9 cellular contexts compared by ENCODE assay signal in genomic region chr7:155860840-155861479, GRCh38. TPM values are rescaled to one million over a fixed set of nuclear protein-coding genes. Genes with fewer than 3 reads are reported as not detected.
DNase-seq lines count a peak whose midpoint lies in the region; ATAC-seq and TF ChIP-seq lines count a peak whose summit lies in the region.
"Had no signal": no experiment of that assay in that cellular context is flagged by ENCODE, and none has a peak within 500 bp of the region (broad histone marks: within the 10 kb centered on the region; RNA-seq: fewer than 3 reads in every experiment).

No MANE protein-coding gene starts in this region.

- H4K20me1 ChIP-seq in MM.1S (ENCODE audit: insufficient read depth, low read length) (no peaks in the 10 kb centered on the region), Karpas-422 (ENCODE audit: insufficient read depth, low read depth, low read length) (no peaks in the 10 kb centered on the region)

- H3K36me3 ChIP-seq in MM.1S (replicated peaks; ENCODE audit: insufficient read depth, low read length) (no peaks in the 10 kb centered on the region), Karpas-422 (ENCODE audit: insufficient read depth, low read length) (no peaks in the 10 kb centered on the region)

- H3K27ac ChIP-seq in coronary artery, result no peak overlapping the region
- H3K27ac ChIP-seq in MM.1S (ENCODE audit: low read length), result no peak overlapping the region
- no peak overlapping the region for H3K27ac ChIP-seq in Karpas-422 (ENCODE audit: low read length)

- H3K4me1 ChIP-seq in MM.1S (ENCODE audit: low read length), result no peaks in the 10 kb centered on the region
- H3K4me1 ChIP-seq in Karpas-422 (ENCODE audit: low read length), result no peaks in the 10 kb centered on the region

- H2AFZ ChIP-seq in MM.1S (ENCODE audit: low read length) (no peak overlapping the region), Karpas-422 (ENCODE audit: low read length) (no peak overlapping the region)

- ATAC-seq in omental fat pad (ENCODE audit: low FRiP score), result peak; percentile 85
- no peak for ATAC-seq in GM21619 (IDR thresholded peaks at IDR 0.05; ENCODE audit: unreplicated experiment)
- ATAC-seq in HG03159 (IDR thresholded peaks at IDR 0.05; ENCODE audit: unreplicated experiment), result no peak

- DNase-seq in Daoy (ENCODE audit: low read depth) (peak; percentile 69), NCI-H2196 treated with DMSO at 0.1 percent for 48 hours (lab: John Stamatoyannopoulos, UW; ENCODE audit: unreplicated experiment) (peak; percentile 1), coronary artery (ENCODE audit: low spot score) (peak; percentile 61), omental fat pad (ENCODE audit: low spot score) (peak; percentile 56), MM.1S (no peak), Karpas-422 (no peak)
- DNase-seq: effector memory CD4-positive, alpha-beta T cell had no signal

- H3K27me3 ChIP-seq in MM.1S (replicated peaks; ENCODE audit: insufficient read depth, low read length), result peaks cover 37% of the 10 kb centered on the region; the same call in 1 of the 2 replicates
- H3K27me3 ChIP-seq in Karpas-422 (ENCODE audit: low read length), result no peaks in the 10 kb centered on the region

- H3K79me2 ChIP-seq in MM.1S (ENCODE audit: low read length) (no peaks in the 10 kb centered on the region), Karpas-422 (ENCODE audit: low read length) (no peaks in the 10 kb centered on the region)

- H3F3A ChIP-seq in MM.1S (ENCODE audit: insufficient read depth, low read length), result no peaks in the 10 kb centered on the region

- no peak for TF ChIP-seq CTCF in coronary artery (IDR thresholded peaks at IDR 0.05)
- no peak for TF ChIP-seq CTCF in omental fat pad (IDR thresholded peaks at IDR 0.05)
- TF ChIP-seq CTCF in MM.1S (IDR thresholded peaks at IDR 0.05; ENCODE audit: low read length), result no peak

- H3K4me3 ChIP-seq in coronary artery (no peak overlapping the region), MM.1S (ENCODE audit: low read length) (no peak overlapping the region), Karpas-422 (ENCODE audit: low read length) (no peak overlapping the region)

- H3K9ac ChIP-seq in MM.1S (ENCODE audit: low read length) (no peak overlapping the region), Karpas-422 (ENCODE audit: low read length) (no peak overlapping the region)

- H3K9me3 ChIP-seq in MM.1S (replicated peaks; ENCODE audit: insufficient read depth, low read length), result no peaks in the 10 kb centered on the region
- no peaks in the 10 kb centered on the region for H3K9me3 ChIP-seq in Karpas-422 (ENCODE audit: low read length)

- H3K4me2 ChIP-seq in MM.1S (ENCODE audit: low read depth, low read length) (no peak overlapping the region), Karpas-422 (ENCODE audit: low read depth, low read length, poor library complexity, severe bottlenecking) (no peak overlapping the region)

- H3K9me2 ChIP-seq in MM.1S (replicated peaks; ENCODE audit: insufficient read depth, low read length), result no peaks in the 10 kb centered on the region
- no peaks in the 10 kb centered on the region for H3K9me2 ChIP-seq in Karpas-422 (replicated peaks; ENCODE audit: insufficient read depth, low read length)

RNA-seq across cellular contexts. Expression of gene SHH, which starts 48.7 kb away (rescaled TPM):
- 0.60 and 0.86 TPM in 2 replicates for total RNA-seq in Daoy (2014; rRNA removed; shearing (Covaris generic))
- total RNA-seq in omental fat pad, result not detected
- total RNA-seq in Karpas-422 (2014; rRNA removed; shearing (Covaris generic); ENCODE audit: low replicate concordance), result not detected in 2 replicates

Comparison
In these comparisons a context has a peak if more than half of its experiments do, and no peak if none do; other contexts are left out.
1. DNase-seq: peak in Daoy (single experiment), NCI-H2196 treated with DMSO at 0.1 percent for 48 hours (single experiment), coronary artery (single experiment) and omental fat pad (single experiment); none in MM.1S (single experiment) and Karpas-422 (single experiment).